17 cellular contexts compared by ENCODE assay signal in the genomic region with DNA sequence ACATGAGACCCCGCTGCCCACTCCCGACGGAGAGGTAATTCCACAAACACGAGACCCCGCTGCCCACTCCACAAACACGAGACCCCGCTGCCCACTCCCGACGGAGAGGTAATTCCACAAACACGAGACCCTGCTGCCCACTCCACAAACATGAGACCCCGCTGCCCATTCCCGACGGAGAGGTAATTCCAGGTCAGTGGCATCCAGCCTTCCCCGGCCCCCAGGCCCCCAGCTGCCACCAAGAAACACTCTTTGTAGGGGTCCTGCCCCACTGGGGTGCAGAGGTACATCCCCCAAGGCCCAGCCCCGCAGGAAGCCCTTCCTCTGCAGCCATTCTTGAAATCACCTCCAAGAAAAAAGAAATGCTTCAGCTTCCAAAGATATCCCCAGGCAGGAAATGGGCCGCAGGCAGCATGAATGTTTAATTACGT.
"Had no signal": no experiment of that assay in that cellular context is flagged by ENCODE, and none has a peak within 500 bp of the region (broad histone marks: within the 10 kb centered on the region; RNA-seq: fewer than 3 reads in every experiment).

No MANE protein-coding gene starts in this region.

- H3K27me3 Mint-ChIP-seq: activated CD4-positive, alpha-beta T cell treated with anti-CD3 and anti-CD28 coated beads, Interleukin-2, amount 10 ng/mL, durations not matched to agents 7 days and 5 days; activated naive CD8-positive, alpha-beta T cell treated with anti-CD3 and anti-CD28 coated beads for 36 hours; natural killer cell treated with Interleukin-12 subunit alpha and Interleukin-12 subunit beta and Interleukin-15 and Interleukin-18, amount 100 ng/mL, for 72 hours had no signal

- ATAC-seq: gastrocnemius medialis, right cardiac atrium had no signal

- H3K9me3 ChIP-seq: gastrocnemius medialis, heart left ventricle, prostate gland, thoracic aorta, vagina had no signal

- H3K4me3 ChIP-seq: gastrocnemius medialis, heart left ventricle, prostate gland, stomach, thoracic aorta, vagina had no signal

- H3K9me3 Mint-ChIP-seq: activated CD4-positive, alpha-beta T cell treated with anti-CD3 and anti-CD28 coated beads, Interleukin-2, amount 10 ng/mL, durations not matched to agents 7 days and 5 days; activated naive CD8-positive, alpha-beta T cell treated with anti-CD3 and anti-CD28 coated beads for 36 hours; natural killer cell treated with Interleukin-12 subunit alpha and Interleukin-12 subunit beta and Interleukin-15 and Interleukin-18, amount 100 ng/mL, for 72 hours had no signal

- H3K27ac ChIP-seq: gastrocnemius medialis, heart left ventricle, prostate gland, stomach, thoracic aorta, vagina had no signal

- H3K27ac Mint-ChIP-seq: activated CD4-positive, alpha-beta T cell treated with anti-CD3 and anti-CD28 coated beads, Interleukin-2, amount 10 ng/mL, durations not matched to agents 7 days and 5 days; activated naive CD8-positive, alpha-beta T cell treated with anti-CD3 and anti-CD28 coated beads for 36 hours; memory B cell; natural killer cell treated with Interleukin-12 subunit alpha and Interleukin-12 subunit beta and Interleukin-15 and Interleukin-18, amount 100 ng/mL, for 72 hours had no signal

- H3K36me3 Mint-ChIP-seq: memory B cell; natural killer cell treated with Interleukin-12 subunit alpha and Interleukin-12 subunit beta and Interleukin-15 and Interleukin-18, amount 100 ng/mL, for 72 hours had no signal

- DNase-seq: activated CD4-positive, alpha-beta T cell treated with anti-CD3 and anti-CD28 coated beads, Interleukin-2, amount 10 ng/mL, durations not matched to agents 7 days and 5 days; activated gamma-delta T cell treated with Interleukin-2 at 50 U/mL for 16 hours; activated naive CD8-positive, alpha-beta T cell treated with anti-CD3 and anti-CD28 coated beads for 36 hours; activated T-cell treated with anti-CD3 and anti-CD28 coated beads, Interleukin-2, amount 50 U/mL, for 1 hour; amygdala; erythroblast; gastrocnemius medialis; occipital lobe; stimulated activated CD4-positive, alpha-beta T cell treated with anti-CD3 and anti-CD28 coated beads, Interleukin-1b, Interleukin-23, amount 100 ng/mL, for 48 hours; stomach had no signal

- H3K4me1 Mint-ChIP-seq: activated CD4-positive, alpha-beta T cell treated with anti-CD3 and anti-CD28 coated beads, Interleukin-2, amount 10 ng/mL, durations not matched to agents 7 days and 5 days; activated naive CD8-positive, alpha-beta T cell treated with anti-CD3 and anti-CD28 coated beads for 36 hours; memory B cell had no signal

- H3K4me3 Mint-ChIP-seq: activated CD4-positive, alpha-beta T cell treated with anti-CD3 and anti-CD28 coated beads, Interleukin-2, amount 10 ng/mL, durations not matched to agents 7 days and 5 days; activated naive CD8-positive, alpha-beta T cell treated with anti-CD3 and anti-CD28 coated beads for 36 hours; memory B cell; natural killer cell treated with Interleukin-12 subunit alpha and Interleukin-12 subunit beta and Interleukin-15 and Interleukin-18, amount 100 ng/mL, for 72 hours had no signal

- H3K27me3 ChIP-seq: gastrocnemius medialis, heart left ventricle, vagina had no signal

- H3K36me3 ChIP-seq: gastrocnemius medialis, heart left ventricle, prostate gland, stomach, thoracic aorta, vagina had no signal

- H3K4me1 ChIP-seq: gastrocnemius medialis, heart left ventricle, prostate gland, stomach had no signal
